ENCODE assay signal across 1 cellular context in genomic region chr12:46898152-46898931, GRCh38.
TF ChIP-seq lines count a peak whose summit lies in the region.

No MANE protein-coding gene starts in this region.

TF ChIP-seq in A549, 52 proteins besides CTCF, POLR2A, EP300 and RAD21 (continued from another document):
- TF ChIP-seq ZC3H11A (IDR thresholded peaks at IDR 0.05) (no peak), MAX (IDR thresholded peaks at IDR 0.05) (no peak), RNF2 (IDR thresholded peaks at IDR 0.05; ENCODE audit: borderline replicate concordance, low read depth) (no peak)
